In genomic region chr6:157274116-157274470, GRCh38 we compare ENCODE assay signal across 8 cellular contexts. TPM values are rescaled to one million over a fixed set of nuclear protein-coding genes. Genes with fewer than 3 reads are reported as not detected.
DNase-seq lines count a peak whose midpoint lies in the region; ATAC-seq and TF ChIP-seq lines count a peak whose summit lies in the region.

No MANE protein-coding gene starts in this region.

- no peaks in the 10 kb centered on the region for H3K27me3 Mint-ChIP-seq in activated CD4-positive, alpha-beta T cell treated with anti-CD3 and anti-CD28 coated beads, Interleukin-2, amount 10 ng/mL, durations not matched to agents 7 days and 5 days
- peaks cover 5% of the 10 kb centered on the region for H3K27me3 Mint-ChIP-seq in activated T-helper 2 cell treated with anti-CD3 and anti-CD28 coated beads, Interferon-gamma antibody, Interleukin-2, Interleukin-4, amounts not matched to agents 10 μg/mL and 5 μg/mL and 100 μg/mL, durations not matched to agents 14 hours and 24 hours and 36 hours (ENCODE audit: low read depth)

- intact Hi-C loops in activated T-helper 2 cell treated with anti-CD3 and anti-CD28 coated beads, Interferon-gamma antibody, Interleukin-2, Interleukin-4, amounts not matched to agents 10 μg/mL and 5 μg/mL and 100 μg/mL, durations not matched to agents 14 hours and 24 hours and 36 hours (cut with micrococcal nuclease), result loop anchor here (1.0 to 5.0 kb wide), 7 partner anchors 37 to 1941 kb away; partner anchors contain the start of gene ARID1B

- H3K36me3 Mint-ChIP-seq in activated CD4-positive, alpha-beta T cell treated with anti-CD3 and anti-CD28 coated beads, Interleukin-2, amount 10 ng/mL, durations not matched to agents 7 days and 5 days (ENCODE audit: low read depth), result no peaks in the 10 kb centered on the region
- H3K36me3 Mint-ChIP-seq in activated T-helper 2 cell treated with anti-CD3 and anti-CD28 coated beads, Interferon-gamma antibody, Interleukin-2, Interleukin-4, amounts not matched to agents 10 μg/mL and 5 μg/mL and 100 μg/mL, durations not matched to agents 14 hours and 24 hours and 36 hours (ENCODE audit: low read depth), result no peaks in the 10 kb centered on the region

- TF ChIP-seq CTCF in kidney epithelial cell (IDR thresholded peaks at IDR 0.05; ENCODE audit: insufficient read depth, low read length, poor library complexity, severe bottlenecking) (no peak), thoracic aorta (IDR thresholded peaks at IDR 0.05) (no peak)

- DNase-seq in activated CD4-positive, alpha-beta T cell treated with anti-CD3 and anti-CD28 coated beads, Interleukin-2, amount 10 ng/mL, durations not matched to agents 7 days and 5 days, result no peak
- no peak for DNase-seq in activated CD4-positive, alpha-beta T cell treated with anti-CD3 and anti-CD28 coated beads for 4 hours
- DNase-seq in activated T-helper 2 cell treated with anti-CD3 and anti-CD28 coated beads, Interferon-gamma antibody, Interleukin-2, Interleukin-4, amounts not matched to agents 10 μg/mL and 5 μg/mL and 100 μg/mL, durations not matched to agents 14 hours and 24 hours and 36 hours (ENCODE audit: low spot score), result no peak
- DNase-seq in kidney epithelial cell (ENCODE audit: low read depth) (no peak), thoracic aorta (ENCODE audit: low spot score) (no peak), AG20443 (ENCODE audit: low spot score) (no peak), NCI-H1048 (lab: John Stamatoyannopoulos, UW) (no peak)

- H3K4me1 ChIP-seq in thoracic aorta (ENCODE audit: control insufficient read depth in 1 of 2, low read depth in 2 of 2), result peaks cover 12 to 45% of the 10 kb centered on the region in 2 donors

- peak overlapping the region; percentile 93 for H3K27ac Mint-ChIP-seq in activated CD4-positive, alpha-beta T cell treated with anti-CD3 and anti-CD28 coated beads, Interleukin-2, amount 10 ng/mL, durations not matched to agents 7 days and 5 days
- H3K27ac Mint-ChIP-seq in activated T-helper 2 cell treated with anti-CD3 and anti-CD28 coated beads, Interferon-gamma antibody, Interleukin-2, Interleukin-4, amounts not matched to agents 10 μg/mL and 5 μg/mL and 100 μg/mL, durations not matched to agents 14 hours and 24 hours and 36 hours, result peak overlapping the region; percentile 77

- peaks cover 8% of the 10 kb centered on the region for H3K9me3 Mint-ChIP-seq in activated CD4-positive, alpha-beta T cell treated with anti-CD3 and anti-CD28 coated beads, Interleukin-2, amount 10 ng/mL, durations not matched to agents 7 days and 5 days
- peaks cover 10% of the 10 kb centered on the region for H3K9me3 Mint-ChIP-seq in activated T-helper 2 cell treated with anti-CD3 and anti-CD28 coated beads, Interferon-gamma antibody, Interleukin-2, Interleukin-4, amounts not matched to agents 10 μg/mL and 5 μg/mL and 100 μg/mL, durations not matched to agents 14 hours and 24 hours and 36 hours

- H3K27me3 ChIP-seq in kidney epithelial cell (ENCODE audit: control insufficient read depth, insufficient read depth, low read length) (no peaks in the 10 kb centered on the region), thoracic aorta (replicated peaks; ENCODE audit: insufficient read depth) (no peaks in the 10 kb centered on the region)

- POLR2A ChIA-PET in activated CD4-positive, alpha-beta T cell treated with anti-CD3 and anti-CD28 coated beads, Interleukin-2, amount 10 ng/mL, durations not matched to agents 7 days and 5 days (lab: Charles Lee), result no interaction called here

- peak overlapping the region; percentile 53 for H3K4me3 ChIP-seq in kidney epithelial cell (ENCODE audit: low read depth, low read length)
- H3K4me3 ChIP-seq in thoracic aorta, result peak overlapping the region; percentile 77

- no peaks in the 10 kb centered on the region for H3K9me3 ChIP-seq in thoracic aorta

- H3K4me3 Mint-ChIP-seq in activated CD4-positive, alpha-beta T cell treated with anti-CD3 and anti-CD28 coated beads, Interleukin-2, amount 10 ng/mL, durations not matched to agents 7 days and 5 days, result peak overlapping the region; percentile 76
- H3K4me3 Mint-ChIP-seq in activated T-helper 2 cell treated with anti-CD3 and anti-CD28 coated beads, Interferon-gamma antibody, Interleukin-2, Interleukin-4, amounts not matched to agents 10 μg/mL and 5 μg/mL and 100 μg/mL, durations not matched to agents 14 hours and 24 hours and 36 hours (ENCODE audit: low read depth), result peak overlapping the region; percentile 81

- ATAC-seq in thoracic aorta (ENCODE audit: insufficient number of reproducible peaks, low FRiP score, low read depth), result no peak
- no peak for ATAC-seq in GM21576 (IDR thresholded peaks at IDR 0.05; ENCODE audit: unreplicated experiment)

- peaks cover 8% of the 10 kb centered on the region for H3K4me1 Mint-ChIP-seq in activated CD4-positive, alpha-beta T cell treated with anti-CD3 and anti-CD28 coated beads, Interleukin-2, amount 10 ng/mL, durations not matched to agents 7 days and 5 days
- H3K4me1 Mint-ChIP-seq in activated T-helper 2 cell treated with anti-CD3 and anti-CD28 coated beads, Interferon-gamma antibody, Interleukin-2, Interleukin-4, amounts not matched to agents 10 μg/mL and 5 μg/mL and 100 μg/mL, durations not matched to agents 14 hours and 24 hours and 36 hours (ENCODE audit: low read depth), result peaks cover 8% of the 10 kb centered on the region

- H3K36me3 ChIP-seq in kidney epithelial cell (ENCODE audit: control insufficient read depth, insufficient read depth, low read length) (no peaks in the 10 kb centered on the region), thoracic aorta (no peaks in the 10 kb centered on the region)

- CTCF ChIA-PET in activated CD4-positive, alpha-beta T cell treated with anti-CD3 and anti-CD28 coated beads, Interleukin-2, amount 10 ng/mL, durations not matched to agents 7 days and 5 days (lab: Charles Lee), result interaction anchor here (0.8 to 2.6 kb wide), 5 partner anchors 10 to 51 kb away, joined by 4 to 15 read pairs (median 5); no protein-coding TSS in a partner anchor

- peak overlapping the region; percentile 90 to 91 for H3K27ac ChIP-seq in thoracic aorta

RNA-seq across cellular contexts. Expression of gene TMEM242, which starts 49.2 kb away (rescaled TPM):
- total RNA-seq in activated CD4-positive, alpha-beta T cell treated with anti-CD3 and anti-CD28 coated beads, Interleukin-2, amount 10 ng/mL, durations not matched to agents 7 days and 5 days, result 1 to 10 TPM; 7.9 to 9.0 TPM
- 11.8 and 11.9 TPM in 2 replicates for total RNA-seq in activated T-helper 2 cell treated with anti-CD3 and anti-CD28 coated beads, Interferon-gamma antibody, Interleukin-2, Interleukin-4, amounts not matched to agents 10 μg/mL and 5 μg/mL and 100 μg/mL, durations not matched to agents 14 hours and 24 hours and 36 hours
- total RNA-seq in kidney epithelial cell, result 6.7 and 9.6 TPM in 2 replicates
- 1 to 10 TPM; 7.3 to 8.8 TPM for total RNA-seq in thoracic aorta
